10 cellular contexts compared by ENCODE assay signal in genomic region chr12:124428792-124429281, GRCh38.
A peak's percentile ranks its signal among the peaks of the same experiment; 100 is the strongest.
DNase-seq lines count a peak whose midpoint lies in the region; ATAC-seq, FAIRE-seq and TF ChIP-seq lines count a peak whose summit lies in the region.
"Had no signal": no experiment of that assay in that cellular context is flagged by ENCODE, and none has a peak within 500 bp of the region (broad histone marks: within the 10 kb centered on the region; RNA-seq: fewer than 3 reads in every experiment).

No MANE protein-coding gene starts in this region.

- intact Hi-C loops in body of pancreas (cut with DNase I) (no loop called here), HepG2 (cut with micrococcal nuclease; ENCODE audit: unreplicated experiment) (no loop called here)

- H2AFZ ChIP-seq in GM23248 (no peak overlapping the region), HepG2 (ENCODE audit: low read length) (no peak overlapping the region)

- TF ChIP-seq CTCF in body of pancreas (IDR thresholded peaks at IDR 0.05) (no peak), HepG2 (CRISPR knock-in tag; IDR thresholded peaks at IDR 0.05) (no peak)

- no peak for TF ChIP-seq POLR2A in body of pancreas (IDR thresholded peaks at IDR 0.05)
- no peak for TF ChIP-seq POLR2A in HepG2 (IDR thresholded peaks at IDR 0.05; ENCODE audit: insufficient read depth in 1 of 2, low read depth in 2 of 2, low read length in 2 of 2)

- FAIRE-seq in HepG2 (lab: Jason Lieb, UNC) (no peak), small intestine (lab: Jason Lieb, UNC) (no peak)

- CTCF ChIA-PET in HepG2 (lab: Yijun Ruan, JAX; ENCODE audit: low intra/inter-chr PET ratio, low total read pairs): no interaction called here

- TF ChIP-seq EP300 in HepG2 (IDR thresholded peaks at IDR 0.05; ENCODE audit: low read depth in 2 of 2, low read length in 2 of 2) (no peak), HepG2 (CRISPR knock-in tag; IDR thresholded peaks at IDR 0.05; ENCODE audit: borderline replicate concordance) (no peak)

- in situ Hi-C loops in GM23248 (cut with MboI) (no loop called here), HepG2 (cut with HindIII; ENCODE audit: extremely low pct_ligation_motif_present, low pct_unique_long_range_greater_than_20kb) (no loop called here)

- POLR2A ChIA-PET in HepG2 (lab: Yijun Ruan, JAX): no interaction called here

- no peak for ATAC-seq in body of pancreas
- ATAC-seq in HepG2: no peak
- ATAC-seq in HG02798 (IDR thresholded peaks at IDR 0.05; ENCODE audit: poor library complexity, unreplicated experiment): no peak
- ATAC-seq: activated T-cell treated with anti-CD3 and anti-CD28 coated beads, Interleukin-2, amount 50 U/mL, for 72 hours had no signal

- no peak for TF ChIP-seq RAD21 in HepG2 (CRISPR knock-in tag; IDR thresholded peaks at IDR 0.05)

- no peaks in the 10 kb centered on the region for H3K9me3 ChIP-seq in GM23248 (ENCODE audit: low read depth)
- no peaks in the 10 kb centered on the region for H3K9me3 ChIP-seq in body of pancreas
- H3K9me3 ChIP-seq in HepG2 (ENCODE audit: low read length): no peaks in the 10 kb centered on the region
- H3K9me3 ChIP-seq in small intestine (ENCODE audit: control insufficient read depth, low read depth): no peaks in the 10 kb centered on the region

- H3F3A ChIP-seq in GM23248 (ENCODE audit: insufficient read depth): peaks cover 27% of the 10 kb centered on the region; the same call in 1 of the 2 replicates

- H3K79me2 ChIP-seq in GM23248 (ENCODE audit: insufficient read depth): no peaks in the 10 kb centered on the region; the same call in 1 of the 2 replicates
- H3K79me2 ChIP-seq in HepG2 (ENCODE audit: insufficient read depth, low read length): no peaks in the 10 kb centered on the region

- 25 to 34% methylated on average over 10 to 13 of the region's 13 CpGs for WGBS in GM23248 (ENCODE audit: low coverage in 1 of 2, low lambda C conversion rate in 2 of 2, missing lambda C conversion rate in 2 of 2), 2 experiments
- WGBS in body of pancreas, 2 donors: 79 to 91% methylated on average over 3 to 11 of the region's 13 CpGs
- 92% methylated on average over 9 of the region's 13 CpGs for WGBS in HepG2 (ENCODE audit: low lambda C conversion rate)
- WGBS in small intestine, 3 donors: 61 to 89% (median 77%) methylated on average over 12 to 13 of the region's 13 CpGs

- no peaks in the 10 kb centered on the region; the same call in 1 of the 2 replicates for H3K36me3 ChIP-seq in GM23248 (ENCODE audit: low read depth)
- H3K36me3 ChIP-seq in body of pancreas (replicated peaks in 1 of 2; ENCODE audit: insufficient read depth in 1 of 2, low read depth in 2 of 2): peaks cover 0 to 11% of the 10 kb centered on the region in 2 donors
- peaks cover 6 to 19% of the 10 kb centered on the region in 2 experiments; a peak in 3 of 5 replicates for H3K36me3 ChIP-seq in HepG2 (replicated peaks in 1 of 2; ENCODE audit: control insufficient read depth in 1 of 2, insufficient read depth in 2 of 2, low read length in 2 of 2)
- peaks cover 2 to 12% of the 10 kb centered on the region in 2 donors for H3K36me3 ChIP-seq in small intestine (ENCODE audit: control insufficient read depth in 2 of 2, insufficient read depth in 2 of 2, low read length in 2 of 2)

- DNase-seq in GM23248: peak; percentile 59
- DNase-seq in body of pancreas: peak in 1 of 4 donors; percentile 23
- DNase-seq in HepG2 (ENCODE audit: low spot score): no peak
- DNase-seq in NCI-H1092 treated with DMSO at 0.1 percent for 48 hours (lab: John Stamatoyannopoulos, UW): no peak
- DNase-seq in activated CD4-positive, alpha-beta T cell treated with anti-CD3 and anti-CD28 coated beads for 1 hour: no peak
- DNase-seq in small intestine: no peak
- DNase-seq: activated T-cell treated with anti-CD3 and anti-CD28 coated beads, Interleukin-2, amount 50 U/mL, for 72 hours; stimulated activated CD4-positive, alpha-beta T cell treated with anti-CD3 and anti-CD28 coated beads, Interleukin-2, amount 100 ng/mL, for 24 hours had no signal

- BruUV-seq in HepG2 (replicated peaks; lab: Mats Ljungman, UMichigan): no TSS peak

- no peaks in the 10 kb centered on the region for H4K20me1 ChIP-seq in GM23248 (ENCODE audit: insufficient read depth)
- no peaks in the 10 kb centered on the region for H4K20me1 ChIP-seq in HepG2 (ENCODE audit: insufficient read depth, low read length)

- H3K27ac ChIP-seq in GM23248: peak overlapping the region; percentile 93
- H3K27ac ChIP-seq in body of pancreas: peak overlapping the region in 3 of 4 donors; percentile 5 to 60 (median 36)
- H3K27ac ChIP-seq in HepG2 (ENCODE audit: extremely low read length, insufficient read depth, low read length): no peak overlapping the region
- peak overlapping the region in 15 of 21 experiments; percentile 20 to 77 (median 60) for H3K27ac ChIP-seq in skin epidermis
- peak overlapping the region in 1 of 2 donors; percentile 69 for H3K27ac ChIP-seq in small intestine (ENCODE audit: low read depth in 1 of 2, low read length in 1 of 2)

- H3K9ac ChIP-seq in GM23248: peak overlapping the region; percentile 75
- no peak overlapping the region for H3K9ac ChIP-seq in HepG2 (ENCODE audit: insufficient read depth, low read depth, low read length)

- no peaks in the 10 kb centered on the region for H3K9me2 ChIP-seq in GM23248 (ENCODE audit: insufficient read depth)

- H3K27me3 ChIP-seq in GM23248 (replicated peaks; ENCODE audit: insufficient read depth) (no peaks in the 10 kb centered on the region), body of pancreas (no peaks in the 10 kb centered on the region), HepG2 (ENCODE audit: control insufficient read depth in 1 of 2, insufficient read depth in 2 of 2, low read length in 2 of 2) (no peaks in the 10 kb centered on the region; a peak in 1 of 5 replicates), small intestine (ENCODE audit: control insufficient read depth in 2 of 2, insufficient read depth in 2 of 2, low read length in 2 of 2) (no peaks in the 10 kb centered on the region)

- H3K4me3 ChIP-seq in GM23248 (no peak overlapping the region), body of pancreas (no peak overlapping the region), HepG2 (replicated peaks in 1 of 3; ENCODE audit: insufficient read depth in 1 of 3, low read depth in 2 of 3, low read length in 3 of 3) (no peak overlapping the region), skin epidermis (no peak overlapping the region), small intestine (ENCODE audit: low read depth in 1 of 2, low read length in 2 of 2) (no peak overlapping the region)

- H3K4me2 ChIP-seq in GM23248 (ENCODE audit: unreplicated experiment): peak overlapping the region; percentile 48
- H3K4me2 ChIP-seq in HepG2 (ENCODE audit: low read depth, low read length): no peak overlapping the region

- peaks cover 21% of the 10 kb centered on the region for H3K4me1 ChIP-seq in GM23248 (ENCODE audit: insufficient read depth)
- peaks cover 7% of the 10 kb centered on the region for H3K4me1 ChIP-seq in body of pancreas
- peaks cover 6% of the 10 kb centered on the region for H3K4me1 ChIP-seq in HepG2 (ENCODE audit: insufficient read depth, low read length)
- peaks cover 0 to under 1% of the 10 kb centered on the region in 2 donors for H3K4me1 ChIP-seq in small intestine (ENCODE audit: control insufficient read depth in 2 of 2, insufficient read depth in 1 of 2, low read depth in 1 of 2, low read length in 1 of 2)

TF ChIP-seq in HepG2, 621 proteins besides CTCF, POLR2A, EP300 and RAD21:
- TF ChIP-seq MEIS1 (CRISPR knock-in tag; IDR thresholded peaks at IDR 0.05; ENCODE audit: borderline replicate concordance) (no peak), AGO2 (optimal IDR thresholded peaks at IDR 0.05; ENCODE audit: low read depth, low read length) (peak; percentile 20)
